ENCODE assay signal across 25 cellular contexts in genomic region chr7:79302281-79302680, GRCh38.
"Had no signal": no experiment of that assay in that cellular context is flagged by ENCODE, and none has a peak within 500 bp of the region (broad histone marks: within the 10 kb centered on the region; RNA-seq: fewer than 3 reads in every experiment).

No MANE protein-coding gene starts in this region.

- H3K4me1 ChIP-seq: gastrocnemius medialis, prostate gland, right atrium auricular region, stomach, thyroid gland, vagina had no signal

- H3K27ac ChIP-seq: dorsolateral prefrontal cortex, epithelial cell of prostate, gastrocnemius medialis, parathyroid adenoma, prostate gland, right atrium auricular region, stomach, thyroid gland, vagina had no signal

- H3K9me3 Mint-ChIP-seq: neural crest cell had no signal

- H2AFZ ChIP-seq: parathyroid adenoma had no signal

- ATAC-seq: esophagus mucosa; gastrocnemius medialis; natural killer cell; sciatic nerve; stimulated activated effector memory CD8-positive, alpha-beta T cell treated with anti-CD3 and anti-CD28 coated beads, Interleukin-12 subunit alpha, Interleukin-12 subunit beta, amount 100 ng/mL, for 72 hours had no signal

- H3K27me3 Mint-ChIP-seq: memory B cell had no signal

- H3K4me1 Mint-ChIP-seq: memory B cell; natural killer cell; neural crest cell; stimulated activated effector memory CD8-positive, alpha-beta T cell treated with anti-CD3 and anti-CD28 coated beads, Interleukin-12 subunit alpha, Interleukin-12 subunit beta, amount 100 ng/mL, for 72 hours had no signal

- H3K27ac Mint-ChIP-seq: memory B cell; natural killer cell; stimulated activated effector memory CD8-positive, alpha-beta T cell treated with anti-CD3 and anti-CD28 coated beads, Interleukin-12 subunit alpha, Interleukin-12 subunit beta, amount 100 ng/mL, for 72 hours had no signal

- H3K9ac ChIP-seq: parathyroid adenoma had no signal

- DNase-seq: dorsolateral prefrontal cortex; effector CD4-positive, alpha-beta T cell; foreskin fibroblast; gastrocnemius medialis; head of caudate nucleus; natural killer cell; stimulated activated CD4-positive, alpha-beta T cell treated with anti-CD3 and anti-CD28 coated beads, Interleukin-12 subunit alpha, Interleukin-12 subunit beta, amount 100 ng/mL, for 4 hours; stimulated activated CD4-positive, alpha-beta T cell treated with anti-CD3 and anti-CD28 coated beads, Interleukin-1b, Interleukin-23, amount 100 ng/mL, for 48 hours; stimulated activated CD4-positive, alpha-beta T cell treated with anti-CD3 and anti-CD28 coated beads, Interleukin-4, amount 100 ng/mL, for 1 hour; stimulated activated naive CD4-positive, alpha-beta T cell treated with Interleukin-2 at 50 U/mL for 16 hours; stomach; thyroid gland; trophoblast cell had no signal

- H3K36me3 Mint-ChIP-seq: memory B cell; natural killer cell; stimulated activated effector memory CD8-positive, alpha-beta T cell treated with anti-CD3 and anti-CD28 coated beads, Interleukin-12 subunit alpha, Interleukin-12 subunit beta, amount 100 ng/mL, for 72 hours had no signal

- H3K79me2 ChIP-seq: parathyroid adenoma had no signal

- H3K4me2 ChIP-seq: smooth muscle cell had no signal

- H3K36me3 ChIP-seq: gastrocnemius medialis, prostate gland, right atrium auricular region, stomach, thyroid gland, vagina had no signal

- H3K27me3 ChIP-seq: dorsolateral prefrontal cortex, gastrocnemius medialis, right atrium auricular region, stomach, thyroid gland, vagina had no signal

- H3K4me3 Mint-ChIP-seq: memory B cell; natural killer cell; neural crest cell; stimulated activated effector memory CD8-positive, alpha-beta T cell treated with anti-CD3 and anti-CD28 coated beads, Interleukin-12 subunit alpha, Interleukin-12 subunit beta, amount 100 ng/mL, for 72 hours had no signal

- H3K4me3 ChIP-seq: dorsolateral prefrontal cortex, gastrocnemius medialis, lung, prostate gland, right atrium auricular region, smooth muscle cell, stomach, thyroid gland, vagina had no signal

- H3K9me3 ChIP-seq: gastrocnemius medialis, prostate gland, right atrium auricular region, stomach, thyroid gland, vagina had no signal
